24 cellular contexts compared by ENCODE assay signal in the genomic region with DNA sequence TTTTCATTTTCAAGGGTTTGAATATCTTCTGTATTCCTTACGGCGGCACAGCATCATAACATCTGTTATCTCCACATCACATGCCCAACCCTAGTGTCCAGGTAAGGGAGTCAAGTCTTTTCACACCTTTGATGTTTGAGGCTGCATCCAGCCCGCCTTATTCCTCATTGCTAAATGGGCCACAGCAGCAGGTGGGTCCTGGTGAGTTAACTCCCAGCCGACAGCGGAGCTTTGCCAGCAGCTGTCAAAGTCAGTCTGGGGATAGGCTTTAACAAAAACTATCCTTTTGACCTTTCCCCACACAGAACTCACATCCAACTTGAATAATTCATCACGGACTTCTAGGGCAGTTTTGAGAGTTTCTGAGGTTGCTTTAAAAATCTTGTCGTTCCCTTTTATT.
"Had no signal": no experiment of that assay in that cellular context is flagged by ENCODE, and none has a peak within 500 bp of the region (broad histone marks: within the 10 kb centered on the region; RNA-seq: fewer than 3 reads in every experiment).

No MANE protein-coding gene starts in this region.

- H3K36me3 ChIP-seq: gastrocnemius medialis, heart right ventricle, neural progenitor cell, ovary, suprapubic skin, thyroid gland, vagina had no signal

- FAIRE-seq: islet of Langerhans had no signal

- H2AFZ ChIP-seq: neural progenitor cell had no signal

- H3K36me3 Mint-ChIP-seq: natural killer cell, neural progenitor cell, type B pancreatic cell had no signal

- H3K9me3 ChIP-seq: gastrocnemius medialis, heart right ventricle, mucosa of descending colon, ovary, suprapubic skin, thyroid gland, vagina had no signal

- H3K27me3 ChIP-seq: dorsolateral prefrontal cortex, gastrocnemius medialis, heart right ventricle, neural progenitor cell, ovary, suprapubic skin, thyroid gland, vagina had no signal

- H3K4me1 ChIP-seq: neural progenitor cell, suprapubic skin, thyroid gland, vagina had no signal

- H3K4me3 Mint-ChIP-seq: natural killer cell, neural progenitor cell, type B pancreatic cell had no signal

- DNase-seq: cortex of kidney; dorsolateral prefrontal cortex; effector CD8-positive, alpha-beta T cell; gastrocnemius medialis; heart right ventricle; hypothalamus; kidney glomerular epithelial cell; mammary epithelial cell; mucosa of descending colon; natural killer cell; nucleus accumbens; ovary; right cardiac atrium; stimulated activated CD4-positive, alpha-beta T cell treated with anti-CD3 and anti-CD28 coated beads, Interleukin-2, amount 100 ng/mL, for 48 hours; stimulated activated naive CD8-positive, alpha-beta T cell treated with anti-CD3 and anti-CD28 coated beads, Interleukin-15, Interleukin-2, amounts not matched to agents 100 U/mL and 50 U/mL, for 24 hours; thyroid gland had no signal

- H3K9ac ChIP-seq: neural progenitor cell had no signal

- H3K27ac Mint-ChIP-seq: natural killer cell, neural progenitor cell, type B pancreatic cell had no signal

- H3K4me2 ChIP-seq: neural progenitor cell, smooth muscle cell had no signal

- H3K4me1 Mint-ChIP-seq: natural killer cell had no signal

- H3K9me3 Mint-ChIP-seq: natural killer cell, neural progenitor cell, type B pancreatic cell had no signal

- ATAC-seq: esophagus mucosa; gastrocnemius medialis; heart right ventricle; left lobe of liver; mucosa of descending colon; natural killer cell; right cardiac atrium; stimulated activated naive CD8-positive, alpha-beta T cell treated with anti-CD3 and anti-CD28 coated beads, Interleukin-15, Interleukin-2, amounts not matched to agents 100 U/mL and 50 U/mL, for 24 hours had no signal

- H3K4me3 ChIP-seq: dorsolateral prefrontal cortex, gastrocnemius medialis, heart right ventricle, mucosa of descending colon, neural progenitor cell, ovary, smooth muscle cell, suprapubic skin, thyroid gland, vagina had no signal

- H3K27ac ChIP-seq: dorsolateral prefrontal cortex, gastrocnemius medialis, heart right ventricle, neural progenitor cell, ovary, suprapubic skin, thyroid gland, vagina had no signal
